In genomic region chr3:55541456-55541855, GRCh38 we compare ENCODE assay signal across 16 cellular contexts. TPM values are rescaled to one million over a fixed set of nuclear protein-coding genes. Genes with fewer than 3 reads are reported as not detected.
DNase-seq lines count a peak whose midpoint lies in the region; ATAC-seq and TF ChIP-seq lines count a peak whose summit lies in the region.
"Had no signal": no experiment of that assay in that cellular context is flagged by ENCODE, and none has a peak within 500 bp of the region (broad histone marks: within the 10 kb centered on the region; RNA-seq: fewer than 3 reads in every experiment).

No MANE protein-coding gene starts in this region.

- intact Hi-C loops in aorta (cut with DNase I) = no loop called here

- DNase-seq in EH (ENCODE audit: low read depth) (peak; percentile 47), amniotic epithelial cell (ENCODE audit: low read depth) (peak; percentile 76), fibroblast of villous mesenchyme (ENCODE audit: low read depth) (peak; percentile 14), aorta (no peak), NCI-H146 (lab: John Stamatoyannopoulos, UW) (no peak), cerebellar nuclear complex (lab: John Stamatoyannopoulos, UW) (no peak), SHP77 (lab: John Stamatoyannopoulos, UW) (no peak)
- DNase-seq: AML-193; Caco-2; CD4-positive, alpha-beta T cell; GDM1; GOT3; H9 had no signal

- peak; percentile 4 for ATAC-seq in aorta (ENCODE audit: low FRiP score)
- ATAC-seq: A549 had no signal

- no peaks in the 10 kb centered on the region for H3K36me3 ChIP-seq in aorta (ENCODE audit: control insufficient read depth in 1 of 2, insufficient read depth in 2 of 2, low read length in 1 of 2)

- TF ChIP-seq CTCF in fibroblast of villous mesenchyme (IDR thresholded peaks at IDR 0.05; ENCODE audit: insufficient read depth, low read depth, low read length) = no peak

- no peak overlapping the region for H3K4me3 ChIP-seq in fibroblast of villous mesenchyme (ENCODE audit: low read depth, low read length)
- no peak overlapping the region for H3K4me3 ChIP-seq in aorta (ENCODE audit: low read length in 2 of 2)
- H3K4me3 ChIP-seq: A549 had no signal

- WGBS in aorta, 2 donors = 7 to 10% methylated on average over 2 of the region's 2 CpGs

- H3K27me3 ChIP-seq in aorta (ENCODE audit: control insufficient read depth in 1 of 2, insufficient read depth in 2 of 2, low read length in 1 of 2) = no peaks in the 10 kb centered on the region

- H3K4me1 ChIP-seq in aorta (ENCODE audit: control insufficient read depth in 1 of 2, insufficient read depth in 2 of 2, low read length in 2 of 2) = peaks cover 2 to 3% of the 10 kb centered on the region in 2 donors
- H3K4me1 ChIP-seq: A549, Caco-2 had no signal

- no peak overlapping the region for H3K27ac ChIP-seq in aorta (ENCODE audit: low read depth in 1 of 2, low read length in 2 of 2)
- H3K27ac ChIP-seq: 22Rv1, A549, C4-2B had no signal

- no peaks in the 10 kb centered on the region for H3K9me3 ChIP-seq in aorta (ENCODE audit: control insufficient read depth, low read length)
- H3K9me3 ChIP-seq: A549, Caco-2 had no signal

RNA-seq across cellular contexts. Expression of gene WNT5A, which starts 54.4 kb away (rescaled TPM):
- 1,105 and 1,763 TPM in 2 replicates for total RNA-seq in fibroblast of villous mesenchyme
- 10 to 100 TPM in 1 of 2 donors, under 1 TPM in 1; 0.52 to 10.6 TPM for total RNA-seq in aorta
- polyA plus RNA-seq in aorta = under 1 TPM; 0.13 to 0.33 TPM

Comparison
In these comparisons a context has a peak if more than half of its experiments do, and no peak if none do; other contexts are left out.
1. DNase-seq: peak in EH (single experiment), amniotic epithelial cell (single experiment) and fibroblast of villous mesenchyme (single experiment); none in aorta (0 of 2), NCI-H146 (single experiment), cerebellar nuclear complex (0 of 2) and SHP77 (0 of 2).
2. RNA of gene WNT5A, which starts 54.4 kb away (total RNA-seq): 1,105 to 1,763 TPM in fibroblast of villous mesenchyme; 0.52 to 10.6 TPM in aorta; every median in the first group is over 10 times any median in the second.